ENCODE assay signal across 8 cellular contexts in genomic region chr1:26234644-26235384, GRCh38. TPM values are rescaled to one million over a fixed set of nuclear protein-coding genes. Genes with fewer than 3 reads are reported as not detected.
DNase-seq lines count a peak whose midpoint lies in the region; ATAC-seq and TF ChIP-seq lines count a peak whose summit lies in the region.

No MANE protein-coding gene starts in this region.

- CTCF ChIA-PET in PC-3 (lab: Charles Lee), result interaction anchor here (0.6 to 1.9 kb wide), 16 partner anchors 24 to 344 kb away, joined by 3 to 24 read pairs (median 4); partner anchors contain the start of genes CATSPER4, CNKSR1, DHDDS and SH3BGRL3

- H3K4me2 ChIP-seq in DND-41 (ENCODE audit: insufficient read depth, low read length), result peak overlapping the region; percentile 99
- H3K4me2 ChIP-seq in PC-3 (ENCODE audit: low read length), result peak overlapping the region; percentile 83

- intact Hi-C loops in PC-3 (cut with micrococcal nuclease) (loop anchor here (1.0 to 5.0 kb wide), 4 partner anchors 40 to 124 kb away; partner anchors contain the start of genes C1orf232, PDIK1L and ZNF593), right lobe of liver (cut with DNase I) (no loop called here), testis (cut with DNase I; ENCODE audit: low total_unique reads) (no loop called here)

- peaks cover 60% of the 10 kb centered on the region for H3K79me2 ChIP-seq in DND-41 (ENCODE audit: insufficient read depth, low read length)
- peaks cover 56% of the 10 kb centered on the region for H3K79me2 ChIP-seq in PC-3 (ENCODE audit: low read length)

- H3K27me3 ChIP-seq in DND-41 (ENCODE audit: insufficient read depth, low read length, poor library complexity), result no peaks in the 10 kb centered on the region
- no peaks in the 10 kb centered on the region for H3K27me3 ChIP-seq in PC-3 (ENCODE audit: low read length)
- no peaks in the 10 kb centered on the region for H3K27me3 ChIP-seq in right lobe of liver
- no peaks in the 10 kb centered on the region for H3K27me3 ChIP-seq in testis

- H3K4me3 ChIP-seq in DND-41 (ENCODE audit: low read depth in 1 of 2, low read length in 2 of 2) (peak overlapping the region; percentile 65 to 81), PC-3 (ENCODE audit: low read length) (peak overlapping the region; percentile 96), right lobe of liver (peak overlapping the region; percentile 57 to 72 (median 69)), testis (peak overlapping the region; percentile 67 to 69)

- H3K9ac ChIP-seq in DND-41 (ENCODE audit: low read depth, low read length) (peak overlapping the region; percentile 71), PC-3 (ENCODE audit: low read length) (peak overlapping the region; percentile 87)

- H3K9me3 ChIP-seq in DND-41 (ENCODE audit: insufficient read depth, low read length, severe bottlenecking) (no peaks in the 10 kb centered on the region), PC-3 (ENCODE audit: low read length) (no peaks in the 10 kb centered on the region), right lobe of liver (no peaks in the 10 kb centered on the region), testis (no peaks in the 10 kb centered on the region)

- POLR2A ChIA-PET in PC-3 (lab: Charles Lee; ENCODE audit: unreplicated experiment), result interaction anchor here (0.6 to 0.8 kb wide), 4 partner anchors 39 to 587 kb away, joined by 3 to 8 read pairs (median 3); partner anchors contain the start of gene DHDDS

- H3K27ac ChIP-seq in DND-41 (ENCODE audit: low read length) (peak overlapping the region; percentile 92), PC-3 (ENCODE audit: low read length) (peak overlapping the region; percentile 48), right lobe of liver (peak overlapping the region; percentile 58 to 80 (median 70)), testis (peak overlapping the region; percentile 78 to 91)

- no TSS peak for BruUV-seq in PC-3 (replicated peaks; lab: Mats Ljungman, UMichigan)

- WGBS in right lobe of liver (ENCODE audit: insufficient coverage, low coverage, low lambda C conversion rate, missing lambda C conversion rate), result 2% methylated on average over 23 of the region's 30 CpGs
- 2 to 6% methylated on average over 30 of the region's 30 CpGs for WGBS in testis, 2 donors

- H2AFZ ChIP-seq in DND-41 (ENCODE audit: low read depth, low read length) (peak overlapping the region; percentile 76), PC-3 (ENCODE audit: low read length) (peak overlapping the region; percentile 84)

- DNase-seq in DND-41 (peak; percentile 27), PC-3 (peak; percentile 48), right lobe of liver (no peak), testis (no peak), SW 1271 (lab: John Stamatoyannopoulos, UW) (no peak)
- peak; percentile 23 for DNase-seq in central memory CD4-positive, alpha-beta T cell

- H4K20me1 ChIP-seq in DND-41 (ENCODE audit: insufficient read depth, low read length), result peaks cover 38% of the 10 kb centered on the region; the same call in 1 of the 2 replicates
- peaks cover 2% of the 10 kb centered on the region for H4K20me1 ChIP-seq in PC-3 (ENCODE audit: low read length)

- H3K36me3 ChIP-seq in DND-41 (ENCODE audit: insufficient read depth, low read length), result peaks cover 20% of the 10 kb centered on the region
- H3K36me3 ChIP-seq in PC-3 (ENCODE audit: low read depth, low read length), result peaks cover 2% of the 10 kb centered on the region; the same call in 1 of the 2 replicates
- no peaks in the 10 kb centered on the region for H3K36me3 ChIP-seq in right lobe of liver
- no peaks in the 10 kb centered on the region for H3K36me3 ChIP-seq in testis (ENCODE audit: low read depth, missing control alignments)

- ATAC-seq in DND-41 (ENCODE audit: insufficient read depth, low read depth) (no peak), GM21825 (IDR thresholded peaks at IDR 0.05; ENCODE audit: unreplicated experiment) (peak; percentile 7), PC-3 (no peak), right lobe of liver (peak in 2 of 4 donors; percentile 1 to 2), HG02852 (IDR thresholded peaks at IDR 0.05; ENCODE audit: unreplicated experiment) (no peak)

- no peak for TF ChIP-seq POLR2A in right lobe of liver (IDR thresholded peaks at IDR 0.05)
- no peak for TF ChIP-seq POLR2A in testis (IDR thresholded peaks at IDR 0.05)

- H3K4me1 ChIP-seq in DND-41 (ENCODE audit: insufficient read depth, low read length), result peaks cover 37% of the 10 kb centered on the region
- H3K4me1 ChIP-seq in PC-3 (ENCODE audit: insufficient read depth, low read length), result peaks cover 25% of the 10 kb centered on the region
- peaks cover 0 to 16% (median 3%) of the 10 kb centered on the region in 4 donors for H3K4me1 ChIP-seq in right lobe of liver
- no peaks in the 10 kb centered on the region for H3K4me1 ChIP-seq in testis

- no peaks in the 10 kb centered on the region for H3F3A ChIP-seq in PC-3 (ENCODE audit: low read length, unreplicated experiment)

- TF ChIP-seq CTCF in DND-41 (IDR thresholded peaks at IDR 0.05; ENCODE audit: borderline replicate concordance, extremely low read depth, low read length, poor library complexity, severe bottlenecking) (peak; percentile 41), PC-3 (conservative IDR thresholded peaks at IDR 0.05; ENCODE audit: low read depth, low read length) (peak; percentile 36), right lobe of liver (IDR thresholded peaks at IDR 0.05) (no peak), testis (IDR thresholded peaks at IDR 0.05) (no peak)

- H3K9me2 ChIP-seq in PC-3 (replicated peaks; ENCODE audit: low read length), result no peaks in the 10 kb centered on the region

RNA-seq across cellular contexts. Expression of gene CEP85, which starts 0.8 kb away (rescaled TPM):
- total RNA-seq in PC-3 (2014; rRNA removed) (30.6 and 30.8 TPM in 2 replicates), right lobe of liver (1 to 10 TPM; 5.2 to 7.8 (median 5.8) TPM), testis (10 to 100 TPM; 52.1 to 61.8 TPM)
- polyA plus RNA-seq in testis (ENCODE audit: insufficient read depth, low read depth, low replicate concordance), result 82.5 TPM

RNA-seq across cellular contexts. Expression of gene CATSPER4, which starts 44.4 kb away (rescaled TPM):
- total RNA-seq in PC-3 (2014; rRNA removed) (not detected in 2 replicates), right lobe of liver (not detected), testis (1 to 10 TPM; 4.9 to 8.2 TPM)
- 13.2 TPM for polyA plus RNA-seq in testis (ENCODE audit: insufficient read depth, low read depth, low replicate concordance)

RNA-seq across cellular contexts. Expression of gene SH3BGRL3, which starts 45.1 kb away (rescaled TPM):
- total RNA-seq in PC-3 (2014; rRNA removed), result 181 and 193 TPM in 2 replicates
- total RNA-seq in right lobe of liver, result 10 to 100 TPM; 26.3 to 61.8 (median 34.9) TPM
- 10 to 100 TPM; 24.4 to 25.4 TPM for total RNA-seq in testis
- 76.6 TPM for polyA plus RNA-seq in testis (ENCODE audit: insufficient read depth, low read depth, low replicate concordance)

RNA-seq across cellular contexts. Expression of gene CNKSR1, which starts 57.5 kb away (rescaled TPM):
- total RNA-seq in PC-3 (2014; rRNA removed) (32.1 and 34.5 TPM in 2 replicates), right lobe of liver (1 to 10 TPM in 4 of 6 experiments, under 1 TPM in 2; 0.72 to 1.4 (median 1.1) TPM), testis (1 to 10 TPM; 7.6 to 9.6 TPM)
- 2.7 TPM for polyA plus RNA-seq in testis (ENCODE audit: insufficient read depth, low read depth, low replicate concordance)

Comparison
In these comparisons a context has a peak if more than half of its experiments do, and no peak if none do; other contexts are left out.
1. DNase-seq: peak in DND-41 (single experiment), PC-3 (single experiment) and central memory CD4-positive, alpha-beta T cell (single experiment); none in right lobe of liver (0 of 3), testis (single experiment) and SW 1271 (0 of 2).
2. CTCF ChIP-seq: peak in DND-41 (single experiment) and PC-3 (single experiment); none in right lobe of liver (0 of 4) and testis (0 of 3).
3. Peak in every context shown above with its lines, with median percentiles within 50 percentile points of each other: H3K27ac ChIP-seq and H3K4me3 ChIP-seq.